16 cellular contexts compared by ENCODE assay signal in genomic region chr15:99170476-99171065, GRCh38.
DNase-seq lines count a peak whose midpoint lies in the region; ATAC-seq, FAIRE-seq and TF ChIP-seq lines count a peak whose summit lies in the region.
"Had no signal": no experiment of that assay in that cellular context is flagged by ENCODE, and none has a peak within 500 bp of the region (broad histone marks: within the 10 kb centered on the region; RNA-seq: fewer than 3 reads in every experiment).

No MANE protein-coding gene starts in this region.

- 51 to 76% methylated on average over 3 to 7 of the region's 7 CpGs for WGBS in esophagus squamous epithelium, 2 donors

- CTCF ChIA-PET in activated naive CD4-positive, alpha-beta T cell treated with anti-CD3 and anti-CD28 coated beads for 36 hours (lab: Charles Lee): interaction anchor here (1.0 kb wide), 1 partner anchor 8 kb away, joined by 3 read pairs; no protein-coding TSS in a partner anchor

- H3K36me3 Mint-ChIP-seq in nephron progenitor cell (ENCODE audit: low read depth): peaks cover 35% of the 10 kb centered on the region
- H3K36me3 Mint-ChIP-seq in activated naive CD4-positive, alpha-beta T cell treated with anti-CD3 and anti-CD28 coated beads for 36 hours (ENCODE audit: low read depth): no peaks in the 10 kb centered on the region
- H3K36me3 Mint-ChIP-seq: naive thymus-derived CD8-positive, alpha-beta T cell had no signal

- no peaks in the 10 kb centered on the region for H3K27me3 Mint-ChIP-seq in nephron progenitor cell (ENCODE audit: low read depth, poor library complexity)
- H3K27me3 Mint-ChIP-seq in activated naive CD4-positive, alpha-beta T cell treated with anti-CD3 and anti-CD28 coated beads for 36 hours (ENCODE audit: low read depth): no peaks in the 10 kb centered on the region
- H3K27me3 Mint-ChIP-seq: naive thymus-derived CD8-positive, alpha-beta T cell had no signal

- H3K36me3 ChIP-seq in esophagus squamous epithelium: peaks cover 0 to 92% (median 7%) of the 10 kb centered on the region in 3 donors
- peaks cover 0 to 4% (median 0%) of the 10 kb centered on the region in 3 donors for H3K36me3 ChIP-seq in tibial artery

- H3K9me3 ChIP-seq in esophagus squamous epithelium: no peaks in the 10 kb centered on the region
- H3K9me3 ChIP-seq in tibial artery: no peaks in the 10 kb centered on the region
- H3K9me3 ChIP-seq: Caco-2 had no signal

- peak; percentile 12; the same call in 1 of the 3 replicates for ATAC-seq in SK-N-SH treated with all-trans-retinoic acid at 6 μM for 48 hours
- ATAC-seq in GM18502 (IDR thresholded peaks at IDR 0.05; ENCODE audit: poor library complexity, unreplicated experiment): no peak
- ATAC-seq: GM12878; naive thymus-derived CD8-positive, alpha-beta T cell had no signal

- H3K4me3 Mint-ChIP-seq in nephron progenitor cell: no peak overlapping the region
- H3K4me3 Mint-ChIP-seq in activated naive CD4-positive, alpha-beta T cell treated with anti-CD3 and anti-CD28 coated beads for 36 hours: no peak overlapping the region
- H3K4me3 Mint-ChIP-seq: naive thymus-derived CD8-positive, alpha-beta T cell had no signal

- TF ChIP-seq CTCF in esophagus squamous epithelium (IDR thresholded peaks at IDR 0.05) (peak in 1 of 6 experiments; percentile 6), nephron progenitor cell (IDR thresholded peaks at IDR 0.05) (no peak), tibial artery (IDR thresholded peaks at IDR 0.05) (peak; percentile 32 to 34)

- FAIRE-seq in RCC 7860 (lab: Jason Lieb, UNC): no peak
- FAIRE-seq: GM12878 had no signal

- no peaks in the 10 kb centered on the region for H3K27me3 ChIP-seq in esophagus squamous epithelium
- H3K27me3 ChIP-seq in tibial artery: no peaks in the 10 kb centered on the region

- peak overlapping the region; percentile 32 for H3K27ac Mint-ChIP-seq in nephron progenitor cell
- no peak overlapping the region for H3K27ac Mint-ChIP-seq in activated naive CD4-positive, alpha-beta T cell treated with anti-CD3 and anti-CD28 coated beads for 36 hours

- DNase-seq in esophagus squamous epithelium (lab: John Stamatoyannopoulos, UW) (no peak), nephron progenitor cell (no peak), tibial artery (no peak), SW480 (ENCODE audit: low spot score) (no peak), RCC 7860 (ENCODE audit: low spot score) (no peak)
- no peak for DNase-seq in activated naive CD4-positive, alpha-beta T cell treated with anti-CD3 and anti-CD28 coated beads for 36 hours
- DNase-seq: activated effector memory CD4-positive, alpha-beta T cell treated with Interleukin-2 at 50 U/mL for 16 hours; Caco-2; naive thymus-derived CD8-positive, alpha-beta T cell; NCI-H1092 treated with DMSO at 0.1 percent for 48 hours; NCI-H748 treated with DMSO at 0.1 percent for 48 hours; stimulated activated CD4-positive, alpha-beta T cell treated with anti-CD3 and anti-CD28 coated beads, Interleukin-4, amount 100 ng/mL, for 1 hour; stimulated activated CD8-positive, alpha-beta memory T cell treated with anti-CD3 and anti-CD28 coated beads, Interleukin-4, amount 100 ng/mL, for 48 hours had no signal

- no peak overlapping the region for H3K4me3 ChIP-seq in esophagus squamous epithelium
- H3K4me3 ChIP-seq in tibial artery: no peak overlapping the region
- H3K4me3 ChIP-seq: GM12878 had no signal

- H3K4me1 Mint-ChIP-seq in nephron progenitor cell: peaks cover 44% of the 10 kb centered on the region
- H3K4me1 Mint-ChIP-seq in activated naive CD4-positive, alpha-beta T cell treated with anti-CD3 and anti-CD28 coated beads for 36 hours (ENCODE audit: low read depth): no peaks in the 10 kb centered on the region

- no peaks in the 10 kb centered on the region for H3K9me3 Mint-ChIP-seq in nephron progenitor cell
- no peaks in the 10 kb centered on the region for H3K9me3 Mint-ChIP-seq in activated naive CD4-positive, alpha-beta T cell treated with anti-CD3 and anti-CD28 coated beads for 36 hours
- H3K9me3 Mint-ChIP-seq: naive thymus-derived CD8-positive, alpha-beta T cell had no signal

- H3K27ac ChIP-seq in esophagus squamous epithelium (peak overlapping the region; percentile 56 to 90 (median 88)), tibial artery (peak overlapping the region; percentile 92 to 98)

- H3K4me1 ChIP-seq in esophagus squamous epithelium: peaks cover 0 to 19% (median 7%) of the 10 kb centered on the region in 3 donors
- peaks cover 0 to 84% (median 52%) of the 10 kb centered on the region in 4 donors for H3K4me1 ChIP-seq in tibial artery
- H3K4me1 ChIP-seq: Caco-2 had no signal

- no peak for TF ChIP-seq POLR2A in esophagus squamous epithelium (IDR thresholded peaks at IDR 0.05)

- intact Hi-C loops in esophagus squamous epithelium (cut with DNase I) (no loop called here), tibial artery (cut with DNase I; ENCODE audit: low total_unique reads) (no loop called here)
- intact Hi-C loops in activated naive CD4-positive, alpha-beta T cell treated with anti-CD3 and anti-CD28 coated beads for 36 hours (cut with micrococcal nuclease): no loop called here

TF ChIP-seq in SK-N-SH treated with all-trans-retinoic acid at 6 μM for 48 hours, 23 proteins besides CTCF, POLR2A, EP300 and RAD21:
- TF ChIP-seq ARNTL (CRISPR knock-in tag; IDR thresholded peaks at IDR 0.05; ENCODE audit: borderline replicate concordance, low read depth) (no peak), SNAI2 (CRISPR knock-in tag; IDR thresholded peaks at IDR 0.05) (no peak), CREB5 (CRISPR knock-in tag; IDR thresholded peaks at IDR 0.05; ENCODE audit: low read depth) (no peak), ZFP3 (CRISPR knock-in tag; IDR thresholded peaks at IDR 0.05) (no peak)
